8 cellular contexts compared by ENCODE assay signal in the genomic region with DNA sequence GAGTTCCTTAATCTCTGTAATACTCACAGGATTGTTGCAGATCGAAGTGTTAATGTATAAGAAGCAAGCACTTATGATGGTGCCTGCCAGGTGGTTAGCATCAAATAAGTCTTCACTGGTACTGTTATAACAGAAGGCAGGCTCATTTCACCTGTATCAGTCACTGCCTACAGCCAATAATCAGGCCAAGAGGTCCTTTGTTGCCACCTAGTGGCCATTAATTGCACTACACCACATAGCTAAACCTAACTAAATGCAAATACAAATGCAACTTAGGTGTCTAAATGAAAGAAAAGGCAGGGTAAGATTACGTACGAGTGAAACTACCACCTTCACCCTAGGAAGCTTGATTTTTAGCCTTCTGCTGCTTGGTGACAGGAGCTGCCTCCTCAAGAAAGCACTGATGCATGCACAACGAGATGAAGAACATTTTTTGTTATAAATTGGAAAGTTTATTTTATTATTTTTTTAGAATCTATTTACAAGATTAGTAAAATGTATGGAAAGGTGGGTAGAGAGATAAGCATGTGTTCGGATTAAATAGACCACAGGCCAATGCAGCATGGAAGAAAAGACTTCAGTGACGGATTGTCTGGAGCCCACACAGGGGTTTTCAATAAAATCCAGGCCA.
A peak's percentile ranks its signal among the peaks of the same experiment; 100 is the strongest.
DNase-seq lines count a peak whose midpoint lies in the region; ATAC-seq, FAIRE-seq and TF ChIP-seq lines count a peak whose summit lies in the region.

No MANE protein-coding gene starts in this region.

- FAIRE-seq in A549 (lab: Jason Lieb, UNC) (peak; percentile 70), islet of Langerhans (lab: Jason Lieb, UNC) (peak; percentile 90)

- DNase-seq in A549 (ENCODE audit: low read depth in 1 of 2, low spot score in 1 of 2) (peak; percentile 64 to 66), NB4 (ENCODE audit: low read depth) (peak; percentile 62), SJCRH30 (peak; percentile 67 to 91), body of pancreas (peak; percentile 60 to 72 (median 65))
- peak; percentile 9 for DNase-seq in stimulated activated CD4-positive, alpha-beta T cell treated with anti-CD3 and anti-CD28 coated beads, Interleukin-2, amount 100 ng/mL, for 4 hours (ENCODE audit: low read depth)

- H3K4me1 ChIP-seq in A549 = peaks cover 11% of the 10 kb centered on the region; the same call in 1 of the 3 replicates
- H3K4me1 ChIP-seq in SJCRH30 = peaks cover 25% of the 10 kb centered on the region
- no peaks in the 10 kb centered on the region for H3K4me1 ChIP-seq in body of pancreas

- peak; percentile 81 to 86 for TF ChIP-seq RAD21 in A549 (conservative IDR thresholded peaks at IDR 0.05 in 1 of 2, IDR thresholded peaks at IDR 0.05 in 1 of 2)

- H3K27ac ChIP-seq in A549 = peak overlapping the region in 1 of 2 experiments; percentile 14; a peak in 1 of 6 replicates
- H3K27ac ChIP-seq in SJCRH30 = peak overlapping the region; percentile 12; the same call in 1 of the 2 replicates
- H3K27ac ChIP-seq in body of pancreas = no peak overlapping the region

- H3K4me2 ChIP-seq in A549 = no peak overlapping the region

- intact Hi-C loops in body of pancreas (cut with DNase I) = no loop called here

- 18% methylated on average over 6 of the region's 6 CpGs for WGBS in A549 (ENCODE audit: missing lambda C conversion rate)
- 24 to 25% methylated on average over 6 of the region's 6 CpGs for WGBS in body of pancreas, 2 donors

- no peaks in the 10 kb centered on the region for H3K36me3 ChIP-seq in SJCRH30
- H3K36me3 ChIP-seq in body of pancreas (replicated peaks in 1 of 2; ENCODE audit: insufficient read depth in 1 of 2, low read depth in 2 of 2) = no peaks in the 10 kb centered on the region

- H3K27me3 ChIP-seq in SJCRH30 (no peaks in the 10 kb centered on the region), body of pancreas (no peaks in the 10 kb centered on the region)

- POLR2A ChIA-PET in A549 (lab: Yijun Ruan, JAX) = no interaction called here

- peak; percentile 84 to 91; a peak in 5 of 6 replicates for ATAC-seq in A549
- peak; percentile 85 for ATAC-seq in HG02588 (IDR thresholded peaks at IDR 0.05; ENCODE audit: unreplicated experiment)
- peak; percentile 64 for ATAC-seq in body of pancreas

- H3K4me3 ChIP-seq in A549 (no peak overlapping the region), NB4 (ENCODE audit: low read depth, low read length) (no peak overlapping the region), SJCRH30 (no peak overlapping the region), body of pancreas (no peak overlapping the region)

- CTCF ChIA-PET in A549 (lab: Yijun Ruan, JAX) = interaction anchor here (0.7 to 4.7 kb wide), 38 partner anchors 9 to 1223 kb away, joined by 3 to 28 read pairs (median 4); no protein-coding TSS in a partner anchor

- no peak for TF ChIP-seq POLR2A in A549 (IDR thresholded peaks at IDR 0.05; ENCODE audit: low read length)
- TF ChIP-seq POLR2A in NB4 (IDR thresholded peaks at IDR 0.05; ENCODE audit: extremely low read depth, insufficient read length) = no peak
- TF ChIP-seq POLR2A in body of pancreas (IDR thresholded peaks at IDR 0.05) = no peak

- TF ChIP-seq CTCF in A549 (IDR thresholded peaks at IDR 0.05) (peak; percentile 89), GM12873 (IDR thresholded peaks at IDR 0.05; ENCODE audit: insufficient read depth, low read depth, low read length, missing control alignments) (peak; percentile 88), NB4 (IDR thresholded peaks at IDR 0.05; ENCODE audit: low read depth, low read length) (peak; percentile 63), body of pancreas (IDR thresholded peaks at IDR 0.05) (peak; percentile 77 to 96 (median 83))

- TF ChIP-seq EP300 in A549 (IDR thresholded peaks at IDR 0.05) = no peak

- H3K9me3 ChIP-seq in A549 (no peaks in the 10 kb centered on the region), SJCRH30 (replicated peaks) (no peaks in the 10 kb centered on the region; the same call in 1 of the 2 replicates), body of pancreas (no peaks in the 10 kb centered on the region)

TF ChIP-seq in A549, 52 proteins besides CTCF, POLR2A, EP300 and RAD21:
- TF ChIP-seq SMC3 (IDR thresholded peaks at IDR 0.05) (peak; percentile 78), CEBPB (IDR thresholded peaks at IDR 0.05) (no peak), EHF (CRISPR knock-in tag; IDR thresholded peaks at IDR 0.05) (no peak), HMGXB4 (CRISPR knock-in tag; IDR thresholded peaks at IDR 0.05; ENCODE audit: borderline replicate concordance) (no peak), ZSCAN20 (CRISPR knock-in tag; IDR thresholded peaks at IDR 0.05) (no peak), SREBF2 (IDR thresholded peaks at IDR 0.05) (no peak), MAFK (IDR thresholded peaks at IDR 0.05; ENCODE audit: partially characterized antibody) (no peak)
- TF ChIP-seq, protein P1, sequence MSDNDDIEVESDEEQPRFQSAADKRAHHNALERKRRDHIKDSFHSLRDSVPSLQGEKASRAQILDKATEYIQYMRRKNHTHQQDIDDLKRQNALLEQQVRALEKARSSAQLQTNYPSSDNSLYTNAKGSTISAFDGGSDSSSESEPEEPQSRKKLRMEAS (IDR thresholded peaks at IDR 0.05) = no peak

Comparison
In these comparisons a context has a peak if more than half of its experiments do, and no peak if none do; other contexts are left out.
1. DNase-seq: peak in every context shown above with its lines; median percentile 79 in SJCRH30; 65 in A549; 65 in body of pancreas; 62 in NB4; 9 in stimulated activated CD4-positive, alpha-beta T cell treated with anti-CD3 and anti-CD28 coated beads, Interleukin-2, amount 100 ng/mL, for 4 hours.